Comparison of ENCODE assay signal across 1 cellular context in genomic region chr17:77287432-77288068, GRCh38.
TF ChIP-seq lines count a peak whose summit lies in the region.

No MANE protein-coding gene starts in this region.

TF ChIP-seq in HepG2, 621 proteins besides CTCF, POLR2A, EP300 and RAD21 (continued from another document and continues in another):
- TF ChIP-seq ZNF670 (CRISPR knock-in tag; IDR thresholded peaks at IDR 0.05; ENCODE audit: borderline replicate concordance) (no peak), PHF8 (CRISPR knock-in tag; IDR thresholded peaks at IDR 0.05) (no peak), GATA4 (IDR thresholded peaks at IDR 0.05; ENCODE audit: borderline replicate concordance, low read depth) (0 out of 2 replicates have a peak, but pooled peaks have one; percentile 17), RBAK (CRISPR knock-in tag; IDR thresholded peaks at IDR 0.05) (no peak), SMYD3 (CRISPR knock-in tag; IDR thresholded peaks at IDR 0.05) (no peak), ZNF432 (CRISPR knock-in tag; IDR thresholded peaks at IDR 0.05; ENCODE audit: borderline replicate concordance) (no peak), CREB3 (CRISPR knock-in tag; IDR thresholded peaks at IDR 0.05) (no peak; the same call in 1 of the 2 replicates), NCOA2 (CRISPR knock-in tag; IDR thresholded peaks at IDR 0.05) (no peak), CSRNP2 (CRISPR knock-in tag; conservative IDR thresholded peaks at IDR 0.05; ENCODE audit: low read depth) (no peak), BATF2 (CRISPR knock-in tag; IDR thresholded peaks at IDR 0.05) (no peak), GTF2F1 (IDR thresholded peaks at IDR 0.05; ENCODE audit: low read length) (no peak), ZHX2 (IDR thresholded peaks at IDR 0.05; ENCODE audit: low read depth) (no peak), ZHX2 (CRISPR knock-in tag; IDR thresholded peaks at IDR 0.05; ENCODE audit: borderline replicate concordance) (no peak), RNF2 (conservative IDR thresholded peaks at IDR 0.05; ENCODE audit: low read depth) (no peak), POLR2AphosphoS2 (IDR thresholded peaks at IDR 0.05; ENCODE audit: low read depth, low read length) (no peak), ISL2 (CRISPR knock-in tag; IDR thresholded peaks at IDR 0.05) (no peak; the same call in 1 of the 2 replicates), TCF7L2 (IDR thresholded peaks at IDR 0.05; ENCODE audit: low read depth, low read length) (no peak), NR1H2 (CRISPR knock-in tag; IDR thresholded peaks at IDR 0.05; ENCODE audit: borderline replicate concordance, low read depth) (no peak), KMT2A (CRISPR knock-in tag; IDR thresholded peaks at IDR 0.05) (no peak), POGZ (CRISPR knock-in tag; IDR thresholded peaks at IDR 0.05) (no peak), THAP11 (CRISPR knock-in tag; IDR thresholded peaks at IDR 0.05) (0 out of 2 replicates have a peak, but pooled peaks have one; percentile 33), JUND (CRISPR knock-in tag; IDR thresholded peaks at IDR 0.05) (no peak), TGIF2 (CRISPR knock-in tag; IDR thresholded peaks at IDR 0.05) (peak; percentile 13; the same call in 1 of the 2 replicates), TFDP1 (CRISPR knock-in tag; IDR thresholded peaks at IDR 0.05; ENCODE audit: borderline replicate concordance) (0 out of 2 replicates have a peak, but pooled peaks have one; percentile 33), PLRG1 (conservative IDR thresholded peaks at IDR 0.05) (no peak), SIX4 (CRISPR knock-in tag; IDR thresholded peaks at IDR 0.05) (peak; percentile 95), YEATS4 (CRISPR knock-in tag; IDR thresholded peaks at IDR 0.05; ENCODE audit: borderline replicate concordance) (no peak; the same call in 1 of the 2 replicates), FOXP1 (IDR thresholded peaks at IDR 0.05) (no peak), FOXP1 (CRISPR knock-in tag; IDR thresholded peaks at IDR 0.05) (no peak), SP5 (CRISPR knock-in tag; IDR thresholded peaks at IDR 0.05; ENCODE audit: borderline replicate concordance, low read depth) (no peak), AKAP8 (CRISPR knock-in tag; IDR thresholded peaks at IDR 0.05) (peak; percentile 15; the same call in 1 of the 2 replicates), SOX6 (IDR thresholded peaks at IDR 0.05) (no peak), SOX6 (CRISPR knock-in tag; IDR thresholded peaks at IDR 0.05) (no peak), ZNF724P (CRISPR knock-in tag; IDR thresholded peaks at IDR 0.05; ENCODE audit: borderline replicate concordance) (no peak; the same call in 1 of the 2 replicates), ZNF263 (CRISPR knock-in tag; IDR thresholded peaks at IDR 0.05) (no peak), KAT8 (CRISPR knock-in tag; IDR thresholded peaks at IDR 0.05) (no peak), KLF15 (CRISPR knock-in tag; IDR thresholded peaks at IDR 0.05; ENCODE audit: borderline replicate concordance) (0 out of 2 replicates have a peak, but pooled peaks have one; percentile 30), E2F2 (CRISPR knock-in tag; IDR thresholded peaks at IDR 0.05; ENCODE audit: borderline replicate concordance) (no peak), JARID2 (CRISPR knock-in tag; IDR thresholded peaks at IDR 0.05; ENCODE audit: insufficient replicate concordance) (no peak), ZNF138 (CRISPR knock-in tag; IDR thresholded peaks at IDR 0.05; ENCODE audit: low read depth) (no peak), ZNF773 (CRISPR knock-in tag; IDR thresholded peaks at IDR 0.05; ENCODE audit: borderline replicate concordance) (no peak), MIXL1 (CRISPR knock-in tag; IDR thresholded peaks at IDR 0.05) (peak; percentile 34; the same call in 1 of the 2 replicates), ZNF326 (CRISPR knock-in tag; IDR thresholded peaks at IDR 0.05; ENCODE audit: borderline replicate concordance) (no peak), ZNF232 (CRISPR knock-in tag; IDR thresholded peaks at IDR 0.05; ENCODE audit: borderline replicate concordance) (no peak), ZNF577 (CRISPR knock-in tag; IDR thresholded peaks at IDR 0.05; ENCODE audit: borderline replicate concordance, low read depth) (no peak), DR1 (CRISPR knock-in tag; IDR thresholded peaks at IDR 0.05) (peak; percentile 59; the same call in 1 of the 2 replicates), EED (CRISPR knock-in tag; IDR thresholded peaks at IDR 0.05) (no peak), MAFK (conservative IDR thresholded peaks at IDR 0.05 in 1 of 2, IDR thresholded peaks at IDR 0.05 in 1 of 2; ENCODE audit: low read length in 2 of 2) (no peak), TCF7 (IDR thresholded peaks at IDR 0.05; ENCODE audit: low read depth) (no peak), CENPX (CRISPR knock-in tag; IDR thresholded peaks at IDR 0.05) (no peak), ZNF3 (CRISPR knock-in tag; IDR thresholded peaks at IDR 0.05) (no peak), ZNF362 (CRISPR knock-in tag; IDR thresholded peaks at IDR 0.05; ENCODE audit: borderline replicate concordance) (no peak), CHCHD3 (CRISPR knock-in tag; IDR thresholded peaks at IDR 0.05) (0 out of 2 replicates have a peak, but pooled peaks have one; percentile 17), ZBTB33 (CRISPR knock-in tag; IDR thresholded peaks at IDR 0.05) (0 out of 2 replicates have a peak, but pooled peaks have one; percentile 9)
- TF ChIP-seq, protein P1, sequence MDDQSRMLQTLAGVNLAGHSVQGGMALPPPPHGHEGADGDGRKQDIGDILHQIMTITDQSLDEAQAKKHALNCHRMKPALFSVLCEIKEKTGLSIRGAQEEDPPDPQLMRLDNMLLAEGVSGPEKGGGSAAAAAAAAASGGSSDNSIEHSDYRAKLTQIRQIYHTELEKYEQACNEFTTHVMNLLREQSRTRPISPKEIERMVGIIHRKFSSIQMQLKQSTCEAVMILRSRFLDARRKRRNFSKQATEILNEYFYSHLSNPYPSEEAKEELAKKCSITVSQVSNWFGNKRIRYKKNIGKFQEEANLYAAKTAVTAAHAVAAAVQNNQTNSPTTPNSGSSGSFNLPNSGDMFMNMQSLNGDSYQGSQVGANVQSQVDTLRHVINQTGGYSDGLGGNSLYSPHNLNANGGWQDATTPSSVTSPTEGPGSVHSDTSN (CRISPR knock-in tag; IDR thresholded peaks at IDR 0.05; ENCODE audit: borderline replicate concordance): 0 out of 2 replicates have a peak, but pooled peaks have one; percentile 24
- TF ChIP-seq, protein P2, sequence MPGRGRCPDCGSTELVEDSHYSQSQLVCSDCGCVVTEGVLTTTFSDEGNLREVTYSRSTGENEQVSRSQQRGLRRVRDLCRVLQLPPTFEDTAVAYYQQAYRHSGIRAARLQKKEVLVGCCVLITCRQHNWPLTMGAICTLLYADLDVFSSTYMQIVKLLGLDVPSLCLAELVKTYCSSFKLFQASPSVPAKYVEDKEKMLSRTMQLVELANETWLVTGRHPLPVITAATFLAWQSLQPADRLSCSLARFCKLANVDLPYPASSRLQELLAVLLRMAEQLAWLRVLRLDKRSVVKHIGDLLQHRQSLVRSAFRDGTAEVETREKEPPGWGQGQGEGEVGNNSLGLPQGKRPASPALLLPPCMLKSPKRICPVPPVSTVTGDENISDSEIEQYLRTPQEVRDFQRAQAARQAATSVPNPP (CRISPR knock-in tag; IDR thresholded peaks at IDR 0.05): no peak
